ENCODE assay signal across 19 cellular contexts in the genomic region with DNA sequence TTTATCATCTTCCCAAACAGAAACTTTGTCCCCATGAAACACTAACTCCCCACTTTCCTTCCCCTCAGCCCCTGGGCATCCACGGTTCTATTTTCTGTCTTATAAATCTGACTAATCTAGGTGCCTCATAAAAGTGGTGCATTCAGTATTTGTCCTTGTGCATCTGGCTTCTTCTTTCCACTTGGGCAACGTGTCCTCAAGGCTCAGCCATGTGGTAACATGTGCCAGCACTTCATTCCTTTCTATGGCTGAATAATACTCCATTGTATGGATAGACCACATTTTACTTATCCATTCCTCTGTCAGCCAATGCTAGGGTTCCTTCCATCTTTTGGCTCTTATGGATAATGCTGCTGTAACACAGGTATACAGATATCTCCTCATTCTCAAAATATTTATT.
DNase-seq lines count a peak whose midpoint lies in the region; ATAC-seq, FAIRE-seq and TF ChIP-seq lines count a peak whose summit lies in the region.
"Had no signal": no experiment of that assay in that cellular context is flagged by ENCODE, and none has a peak within 500 bp of the region (broad histone marks: within the 10 kb centered on the region; RNA-seq: fewer than 3 reads in every experiment).

No MANE protein-coding gene starts in this region.

- no peaks in the 10 kb centered on the region for H3K4me1 ChIP-seq in HepG2 (ENCODE audit: insufficient read depth, low read length)
- H3K4me1 ChIP-seq in right lobe of liver, result no peaks in the 10 kb centered on the region
- peaks cover 18% of the 10 kb centered on the region for H3K4me1 ChIP-seq in smooth muscle cell (ENCODE audit: low read depth)
- peaks cover 0 to 12% (median 0%) of the 10 kb centered on the region in 12 donors for H3K4me1 ChIP-seq in heart left ventricle
- H3K4me1 ChIP-seq: HAP-1 had no signal

- no peaks in the 10 kb centered on the region for H3K9me3 Mint-ChIP-seq in chondrocyte (ENCODE audit: low read depth)
- H3K9me3 Mint-ChIP-seq: CD4-positive, alpha-beta memory T cell; HFFc6 had no signal

- H3K36me3 ChIP-seq in HepG2 (replicated peaks in 1 of 2; ENCODE audit: control insufficient read depth in 1 of 2, insufficient read depth in 2 of 2, low read length in 2 of 2) (no peaks in the 10 kb centered on the region), right lobe of liver (no peaks in the 10 kb centered on the region), smooth muscle cell (ENCODE audit: low read depth) (no peaks in the 10 kb centered on the region), heart left ventricle (no peaks in the 10 kb centered on the region)
- H3K36me3 ChIP-seq: HAP-1 had no signal

- ATAC-seq in HepG2 (no peak), right lobe of liver (no peak), heart left ventricle (no peak)

- H3K27me3 ChIP-seq in HepG2 (ENCODE audit: control insufficient read depth in 1 of 2, insufficient read depth in 2 of 2, low read length in 2 of 2) (no peaks in the 10 kb centered on the region), right lobe of liver (no peaks in the 10 kb centered on the region), smooth muscle cell (ENCODE audit: low read depth) (no peaks in the 10 kb centered on the region), heart left ventricle (no peaks in the 10 kb centered on the region)

- DNase-seq in HepG2 (ENCODE audit: low spot score), result no peak
- DNase-seq in right lobe of liver, result no peak
- no peak for DNase-seq in chondrocyte (ENCODE audit: low spot score)
- DNase-seq in smooth muscle cell (lab: John Stamatoyannopoulos, UW; ENCODE audit: unreplicated experiment), result no peak
- no peak for DNase-seq in NCI-H187 (lab: John Stamatoyannopoulos, UW)
- DNase-seq in heart left ventricle, result no peak
- DNase-seq: C1 segment of cervical spinal cord; Calu3; CD4-positive, alpha-beta memory T cell; COR-L47; DMS53; DMS79 treated with DMSO at 0.1 percent for 48 hours; GF-D8; GOT3; HFFc6 had no signal

- H3K27ac ChIP-seq in HepG2 (ENCODE audit: extremely low read length, insufficient read depth, low read length) (no peak overlapping the region), right lobe of liver (no peak overlapping the region), smooth muscle cell (ENCODE audit: low read depth) (peak overlapping the region; percentile 100), heart left ventricle (no peak overlapping the region)

- no TSS peak for BruUV-seq in HepG2 (replicated peaks; lab: Mats Ljungman, UMichigan)

- no peak overlapping the region for H3K4me2 ChIP-seq in HepG2 (ENCODE audit: low read depth, low read length)
- H3K4me2 ChIP-seq in smooth muscle cell, result no peak overlapping the region

- TF ChIP-seq EP300 in HepG2 (IDR thresholded peaks at IDR 0.05; ENCODE audit: low read depth in 2 of 2, low read length in 2 of 2) (no peak), HepG2 (CRISPR knock-in tag; IDR thresholded peaks at IDR 0.05; ENCODE audit: borderline replicate concordance) (no peak)

- no peak for TF ChIP-seq RAD21 in HepG2 (CRISPR knock-in tag; IDR thresholded peaks at IDR 0.05)

- H3K9me3 ChIP-seq in HepG2 (ENCODE audit: low read length) (no peaks in the 10 kb centered on the region), right lobe of liver (no peaks in the 10 kb centered on the region), smooth muscle cell (replicated peaks; ENCODE audit: low read depth) (no peaks in the 10 kb centered on the region), heart left ventricle (peaks cover 0 to 3% (median 0%) of the 10 kb centered on the region in 12 donors)

- H3F3A ChIP-seq in smooth muscle cell (ENCODE audit: low read depth), result peaks cover 29% of the 10 kb centered on the region

- H2AFZ ChIP-seq in HepG2 (ENCODE audit: low read length) (no peak overlapping the region), smooth muscle cell (ENCODE audit: low read depth) (no peak overlapping the region)

- CTCF ChIA-PET in HepG2 (lab: Yijun Ruan, JAX; ENCODE audit: low intra/inter-chr PET ratio, low total read pairs), result no interaction called here

- H4K20me1 ChIP-seq in HepG2 (ENCODE audit: insufficient read depth, low read length) (no peaks in the 10 kb centered on the region), smooth muscle cell (ENCODE audit: low read depth) (no peaks in the 10 kb centered on the region)

- no peaks in the 10 kb centered on the region for H3K36me3 Mint-ChIP-seq in chondrocyte (ENCODE audit: low read depth)
- H3K36me3 Mint-ChIP-seq: CD4-positive, alpha-beta memory T cell had no signal

- H3K9ac ChIP-seq in HepG2 (ENCODE audit: insufficient read depth, low read depth, low read length) (no peak overlapping the region), smooth muscle cell (ENCODE audit: low read depth) (no peak overlapping the region)

- H3K27ac Mint-ChIP-seq in chondrocyte (ENCODE audit: unreplicated experiment), result peak overlapping the region; percentile 25
- H3K27ac Mint-ChIP-seq: CD4-positive, alpha-beta memory T cell; HFFc6 had no signal

- H3K27me3 Mint-ChIP-seq in chondrocyte (ENCODE audit: low read depth), result no peaks in the 10 kb centered on the region

- POLR2A ChIA-PET in HepG2 (lab: Yijun Ruan, JAX), result no interaction called here

- peaks cover 66% of the 10 kb centered on the region for H3K4me1 Mint-ChIP-seq in chondrocyte (ENCODE audit: low read depth)
- H3K4me1 Mint-ChIP-seq: CD4-positive, alpha-beta memory T cell had no signal

- H3K4me3 Mint-ChIP-seq in chondrocyte (ENCODE audit: unreplicated experiment), result no peak overlapping the region
- H3K4me3 Mint-ChIP-seq: CD4-positive, alpha-beta memory T cell; HFFc6 had no signal

- H3K79me2 ChIP-seq in HepG2 (ENCODE audit: insufficient read depth, low read length) (no peaks in the 10 kb centered on the region), smooth muscle cell (ENCODE audit: low read depth) (peaks cover 5% of the 10 kb centered on the region)

- H3K4me3 ChIP-seq in HepG2 (replicated peaks in 1 of 3; ENCODE audit: insufficient read depth in 1 of 3, low read depth in 2 of 3, low read length in 3 of 3) (no peak overlapping the region), right lobe of liver (no peak overlapping the region), smooth muscle cell (no peak overlapping the region), heart left ventricle (no peak overlapping the region)
- H3K4me3 ChIP-seq: HAP-1 had no signal

- intact Hi-C loops in HepG2 (cut with micrococcal nuclease; ENCODE audit: unreplicated experiment) (no loop called here), right lobe of liver (cut with DNase I) (no loop called here), heart left ventricle (cut with DNase I) (no loop called here)

- TF ChIP-seq CTCF in HepG2 (CRISPR knock-in tag; IDR thresholded peaks at IDR 0.05), result no peak
- TF ChIP-seq CTCF in right lobe of liver (IDR thresholded peaks at IDR 0.05), result no peak
- no peak for TF ChIP-seq CTCF in chondrocyte (IDR thresholded peaks at IDR 0.05)
- TF ChIP-seq CTCF in smooth muscle cell (IDR thresholded peaks at IDR 0.05; ENCODE audit: borderline replicate concordance, insufficient read depth, poor library complexity, severe bottlenecking), result no peak
- no peak for TF ChIP-seq CTCF in heart left ventricle (IDR thresholded peaks at IDR 0.05)

- WGBS in HepG2 (ENCODE audit: low lambda C conversion rate), result 3% methylated on average over 2 of the region's 2 CpGs
- WGBS in right lobe of liver (ENCODE audit: insufficient coverage, low coverage, low lambda C conversion rate, missing lambda C conversion rate), result 68% methylated on average over 2 of the region's 2 CpGs
- 92% methylated on average over 2 of the region's 2 CpGs for WGBS in smooth muscle cell (ENCODE audit: low lambda C conversion rate)
- WGBS in heart left ventricle, 4 donors, result 64 to 79% (median 71%) methylated on average over 2 of the region's 2 CpGs

- FAIRE-seq in HepG2 (lab: Jason Lieb, UNC), result no peak
- FAIRE-seq: GM12891, GM18507, H54 had no signal

- in situ Hi-C loops in HepG2 (cut with HindIII; ENCODE audit: extremely low pct_ligation_motif_present, low pct_unique_long_range_greater_than_20kb), result no loop called here

- no peak for TF ChIP-seq POLR2A in HepG2 (IDR thresholded peaks at IDR 0.05; ENCODE audit: insufficient read depth in 1 of 2, low read depth in 2 of 2, low read length in 2 of 2)
- no peak for TF ChIP-seq POLR2A in right lobe of liver (IDR thresholded peaks at IDR 0.05)
- no peak for TF ChIP-seq POLR2A in heart left ventricle (IDR thresholded peaks at IDR 0.05)

TF ChIP-seq in HepG2, 621 proteins besides CTCF, POLR2A, EP300 and RAD21:
- no peak for TF ChIP-seq ATM (IDR thresholded peaks at IDR 0.05; ENCODE audit: borderline replicate concordance)
- TF ChIP-seq, protein P1, sequence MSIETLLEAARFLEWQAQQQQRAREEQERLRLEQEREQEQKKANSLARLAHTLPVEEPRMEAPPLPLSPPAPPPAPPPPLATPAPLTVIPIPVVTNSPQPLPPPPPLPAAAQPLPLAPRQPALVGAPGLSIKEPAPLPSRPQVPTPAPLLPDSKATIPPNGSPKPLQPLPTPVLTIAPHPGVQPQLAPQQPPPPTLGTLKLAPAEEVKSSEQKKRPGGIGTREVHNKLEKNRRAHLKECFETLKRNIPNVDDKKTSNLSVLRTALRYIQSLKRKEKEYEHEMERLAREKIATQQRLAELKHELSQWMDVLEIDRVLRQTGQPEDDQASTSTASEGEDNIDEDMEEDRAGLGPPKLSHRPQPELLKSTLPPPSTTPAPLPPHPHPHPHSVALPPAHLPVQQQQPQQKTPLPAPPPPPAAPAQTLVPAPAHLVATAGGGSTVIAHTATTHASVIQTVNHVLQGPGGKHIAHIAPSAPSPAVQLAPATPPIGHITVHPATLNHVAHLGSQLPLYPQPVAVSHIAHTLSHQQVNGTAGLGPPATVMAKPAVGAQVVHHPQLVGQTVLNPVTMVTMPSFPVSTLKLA (IDR thresholded peaks at IDR 0.05), result peak; percentile 92
